1 cellular context compared by ENCODE assay signal in the genomic region with DNA sequence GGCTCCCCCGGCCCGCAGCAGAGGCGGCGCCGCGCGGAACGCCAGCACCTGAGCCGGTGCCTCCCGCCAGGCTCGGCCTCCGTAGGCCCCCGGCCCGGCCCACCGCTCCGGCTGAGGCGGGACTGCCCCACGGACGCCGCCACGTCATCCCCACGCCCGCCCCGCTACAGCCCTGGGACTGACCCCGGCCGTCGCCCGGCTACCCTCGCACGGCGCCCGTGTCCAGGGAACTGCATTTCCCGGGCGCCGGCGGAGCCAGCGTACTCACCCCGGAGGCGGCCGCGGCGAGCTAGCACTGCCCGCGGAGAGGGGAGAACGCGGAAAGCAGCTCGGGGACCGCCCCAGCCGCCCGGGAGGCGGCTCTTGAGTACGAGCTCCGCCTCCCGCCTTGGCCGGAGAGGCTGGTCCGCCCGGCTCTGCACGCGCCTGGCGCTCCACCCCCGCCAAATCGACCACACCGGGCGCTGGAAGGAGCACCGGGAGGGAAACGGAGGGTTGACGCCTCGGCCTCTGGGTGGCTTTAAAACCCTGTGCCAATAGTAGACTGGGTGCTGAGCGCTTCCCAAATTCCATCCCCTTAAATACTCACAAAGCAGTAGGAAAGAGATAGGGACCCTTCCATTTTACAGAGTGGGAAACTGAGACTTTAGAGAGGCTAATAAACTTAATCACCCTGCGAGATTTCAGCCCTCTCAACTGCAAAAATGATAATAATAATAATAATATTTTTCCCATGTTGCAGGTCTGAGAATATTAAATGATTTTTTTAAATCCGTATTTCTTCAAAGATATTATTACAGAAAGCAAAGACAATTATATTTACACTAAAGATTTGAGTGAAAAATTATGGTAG.
A peak's percentile ranks its signal among the peaks of the same experiment; 100 is the strongest.
TF ChIP-seq lines count a peak whose summit lies in the region.

A gene with protein sequence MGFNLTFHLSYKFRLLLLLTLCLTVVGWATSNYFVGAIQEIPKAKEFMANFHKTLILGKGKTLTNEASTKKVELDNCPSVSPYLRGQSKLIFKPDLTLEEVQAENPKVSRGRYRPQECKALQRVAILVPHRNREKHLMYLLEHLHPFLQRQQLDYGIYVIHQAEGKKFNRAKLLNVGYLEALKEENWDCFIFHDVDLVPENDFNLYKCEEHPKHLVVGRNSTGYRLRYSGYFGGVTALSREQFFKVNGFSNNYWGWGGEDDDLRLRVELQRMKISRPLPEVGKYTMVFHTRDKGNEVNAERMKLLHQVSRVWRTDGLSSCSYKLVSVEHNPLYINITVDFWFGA (minus strand): TSS at position 297 of the 853 bp plus-strand sequence. CDS start 10,779 bp downstream, outside the sequence.

TF ChIP-seq in GM12878, 131 proteins besides CTCF, POLR2A, EP300 and RAD21 (continued from another document and continues in another):
- TF ChIP-seq ZNF384 (IDR thresholded peaks at IDR 0.05; ENCODE audit: borderline replicate concordance, low read depth, low read length) (no peak), IRF3 (IDR thresholded peaks at IDR 0.05) (no peak), ZBED1 (IDR thresholded peaks at IDR 0.05; ENCODE audit: borderline replicate concordance) (no peak), RBBP5 (conservative IDR thresholded peaks at IDR 0.05) (no peak), POLR2AphosphoS2 (IDR thresholded peaks at IDR 0.05; ENCODE audit: low read depth, low read length) (no peak), HCFC1 (IDR thresholded peaks at IDR 0.05; ENCODE audit: low read length) (no peak), MEF2B (IDR thresholded peaks at IDR 0.05; ENCODE audit: partially characterized antibody, poor library complexity, severe bottlenecking) (no peak), ZNF687 (IDR thresholded peaks at IDR 0.05) (peak; percentile 67; the same call in 1 of the 2 replicates), NR2F1 (conservative IDR thresholded peaks at IDR 0.05) (peak; percentile 79; the same call in 1 of the 2 replicates), LARP7 (IDR thresholded peaks at IDR 0.05) (peak; percentile 97), IKZF2 (IDR thresholded peaks at IDR 0.05) (peak in 1 of 2 experiments; percentile 5; a peak in 1 of 4 replicates), SUZ12 (IDR thresholded peaks at IDR 0.05; ENCODE audit: unreplicated experiment) (no peak), GABPA (IDR thresholded peaks at IDR 0.05; ENCODE audit: low read depth) (no peak), ATF2 (IDR thresholded peaks at IDR 0.05; ENCODE audit: low read length) (no peak), YY1 (IDR thresholded peaks at IDR 0.05; ENCODE audit: low read depth, low read length) (0 out of 2 replicates have a peak, but pooled peaks have one; percentile 1), BHLHE40 (IDR thresholded peaks at IDR 0.05; ENCODE audit: borderline replicate concordance in 1 of 2, low read depth in 2 of 2, low read length in 1 of 2) (peak; percentile 77 to 94; a peak in 3 of 4 replicates), ZBTB4 (CRISPR knock-in tag; IDR thresholded peaks at IDR 0.05) (no peak), NRF1 (conservative IDR thresholded peaks at IDR 0.05; ENCODE audit: low read depth, low read length) (no peak), CBX3 (IDR thresholded peaks at IDR 0.05; ENCODE audit: borderline replicate concordance, low read depth) (no peak), PKNOX1 (IDR thresholded peaks at IDR 0.05) (no peak), BCL3 (IDR thresholded peaks at IDR 0.05; ENCODE audit: borderline replicate concordance, insufficient read depth, low read depth, low read length, poor library complexity, severe bottlenecking) (no peak), IRF4 (IDR thresholded peaks at IDR 0.05; ENCODE audit: low read depth, low read length) (no peak), RELB (IDR thresholded peaks at IDR 0.05; ENCODE audit: low read depth) (no peak)
- TF ChIP-seq, protein P1, sequence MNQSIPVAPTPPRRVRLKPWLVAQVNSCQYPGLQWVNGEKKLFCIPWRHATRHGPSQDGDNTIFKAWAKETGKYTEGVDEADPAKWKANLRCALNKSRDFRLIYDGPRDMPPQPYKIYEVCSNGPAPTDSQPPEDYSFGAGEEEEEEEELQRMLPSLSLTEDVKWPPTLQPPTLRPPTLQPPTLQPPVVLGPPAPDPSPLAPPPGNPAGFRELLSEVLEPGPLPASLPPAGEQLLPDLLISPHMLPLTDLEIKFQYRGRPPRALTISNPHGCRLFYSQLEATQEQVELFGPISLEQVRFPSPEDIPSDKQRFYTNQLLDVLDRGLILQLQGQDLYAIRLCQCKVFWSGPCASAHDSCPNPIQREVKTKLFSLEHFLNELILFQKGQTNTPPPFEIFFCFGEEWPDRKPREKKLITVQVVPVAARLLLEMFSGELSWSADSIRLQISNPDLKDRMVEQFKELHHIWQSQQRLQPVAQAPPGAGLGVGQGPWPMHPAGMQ (IDR thresholded peaks at IDR 0.05; ENCODE audit: borderline replicate concordance), result no peak
- TF ChIP-seq, protein P2, sequence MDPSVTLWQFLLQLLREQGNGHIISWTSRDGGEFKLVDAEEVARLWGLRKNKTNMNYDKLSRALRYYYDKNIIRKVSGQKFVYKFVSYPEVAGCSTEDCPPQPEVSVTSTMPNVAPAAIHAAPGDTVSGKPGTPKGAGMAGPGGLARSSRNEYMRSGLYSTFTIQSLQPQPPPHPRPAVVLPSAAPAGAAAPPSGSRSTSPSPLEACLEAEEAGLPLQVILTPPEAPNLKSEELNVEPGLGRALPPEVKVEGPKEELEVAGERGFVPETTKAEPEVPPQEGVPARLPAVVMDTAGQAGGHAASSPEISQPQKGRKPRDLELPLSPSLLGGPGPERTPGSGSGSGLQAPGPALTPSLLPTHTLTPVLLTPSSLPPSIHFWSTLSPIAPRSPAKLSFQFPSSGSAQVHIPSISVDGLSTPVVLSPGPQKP (IDR thresholded peaks at IDR 0.05; ENCODE audit: low read depth, low read length), result no peak
- TF ChIP-seq, protein P3, sequence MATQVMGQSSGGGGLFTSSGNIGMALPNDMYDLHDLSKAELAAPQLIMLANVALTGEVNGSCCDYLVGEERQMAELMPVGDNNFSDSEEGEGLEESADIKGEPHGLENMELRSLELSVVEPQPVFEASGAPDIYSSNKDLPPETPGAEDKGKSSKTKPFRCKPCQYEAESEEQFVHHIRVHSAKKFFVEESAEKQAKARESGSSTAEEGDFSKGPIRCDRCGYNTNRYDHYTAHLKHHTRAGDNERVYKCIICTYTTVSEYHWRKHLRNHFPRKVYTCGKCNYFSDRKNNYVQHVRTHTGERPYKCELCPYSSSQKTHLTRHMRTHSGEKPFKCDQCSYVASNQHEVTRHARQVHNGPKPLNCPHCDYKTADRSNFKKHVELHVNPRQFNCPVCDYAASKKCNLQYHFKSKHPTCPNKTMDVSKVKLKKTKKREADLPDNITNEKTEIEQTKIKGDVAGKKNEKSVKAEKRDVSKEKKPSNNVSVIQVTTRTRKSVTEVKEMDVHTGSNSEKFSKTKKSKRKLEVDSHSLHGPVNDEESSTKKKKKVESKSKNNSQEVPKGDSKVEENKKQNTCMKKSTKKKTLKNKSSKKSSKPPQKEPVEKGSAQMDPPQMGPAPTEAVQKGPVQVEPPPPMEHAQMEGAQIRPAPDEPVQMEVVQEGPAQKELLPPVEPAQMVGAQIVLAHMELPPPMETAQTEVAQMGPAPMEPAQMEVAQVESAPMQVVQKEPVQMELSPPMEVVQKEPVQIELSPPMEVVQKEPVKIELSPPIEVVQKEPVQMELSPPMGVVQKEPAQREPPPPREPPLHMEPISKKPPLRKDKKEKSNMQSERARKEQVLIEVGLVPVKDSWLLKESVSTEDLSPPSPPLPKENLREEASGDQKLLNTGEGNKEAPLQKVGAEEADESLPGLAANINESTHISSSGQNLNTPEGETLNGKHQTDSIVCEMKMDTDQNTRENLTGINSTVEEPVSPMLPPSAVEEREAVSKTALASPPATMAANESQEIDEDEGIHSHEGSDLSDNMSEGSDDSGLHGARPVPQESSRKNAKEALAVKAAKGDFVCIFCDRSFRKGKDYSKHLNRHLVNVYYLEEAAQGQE (IDR thresholded peaks at IDR 0.05; ENCODE audit: low read depth, low read length), result no peak
